In the genomic region with DNA sequence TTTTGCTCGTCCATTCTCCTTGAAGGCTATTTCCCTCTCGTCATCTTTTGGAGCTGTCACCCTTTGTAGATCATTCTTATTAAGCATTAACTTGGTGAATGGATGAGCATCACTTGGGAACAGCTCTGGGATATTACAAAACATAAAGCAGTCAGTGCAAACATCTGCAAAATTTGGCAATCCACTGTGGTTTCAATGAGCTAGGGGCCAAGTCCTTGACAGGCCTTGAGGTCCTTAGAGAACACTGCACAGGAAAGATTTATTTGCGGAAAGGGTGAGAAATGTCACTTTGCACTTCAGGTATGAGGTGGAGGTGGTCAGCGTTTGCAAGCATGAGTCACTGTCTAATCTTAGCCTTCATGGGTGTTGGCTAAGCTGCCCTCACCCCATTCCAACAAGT, we compare ENCODE assay signal across 17 cellular contexts.
A peak's percentile ranks its signal among the peaks of the same experiment; 100 is the strongest.
DNase-seq lines count a peak whose midpoint lies in the region; ATAC-seq and TF ChIP-seq lines count a peak whose summit lies in the region.
"Had no signal": no experiment of that assay in that cellular context is flagged by ENCODE, and none has a peak within 500 bp of the region (broad histone marks: within the 10 kb centered on the region; RNA-seq: fewer than 3 reads in every experiment).

No MANE protein-coding gene starts in this region.

- H3K27me3 Mint-ChIP-seq in activated CD4-positive, alpha-beta T cell treated with anti-CD3 and anti-CD28 coated beads, Interleukin-2, amount 10 ng/mL, durations not matched to agents 7 days and 5 days: no peaks in the 10 kb centered on the region

- DNase-seq in NK-92 treated with Interleukin-12 subunit alpha and Interleukin-12 subunit beta, amount 100 ng/mL, for 24 hours (lab: John Stamatoyannopoulos, UW): peak; percentile 50
- DNase-seq in NK-92 (lab: John Stamatoyannopoulos, UW; ENCODE audit: unreplicated experiment): no peak
- peak; percentile 70 for DNase-seq in adipocyte (ENCODE audit: low read depth)
- DNase-seq in left ventricle myocardium superior: no peak
- DNase-seq in upper lobe of right lung: no peak
- DNase-seq in activated CD4-positive, alpha-beta T cell treated with anti-CD3 and anti-CD28 coated beads, Interleukin-2, amount 10 ng/mL, durations not matched to agents 7 days and 5 days: no peak
- DNase-seq in NCI-H1092 (lab: John Stamatoyannopoulos, UW): no peak
- DNase-seq in NCI-H2107 treated with DMSO at 0.1 percent for 48 hours (lab: John Stamatoyannopoulos, UW; ENCODE audit: unreplicated experiment): no peak
- DNase-seq: activated CD4-positive, alpha-beta T cell treated with anti-CD3 and anti-CD28 coated beads for 36 hours; activated CD8-positive, alpha-beta memory T cell treated with anti-CD3 and anti-CD28 coated beads, Interleukin-2, amount 50 U/mL, for 48 hours; activated naive CD4-positive, alpha-beta T cell treated with Interleukin-2 at 50 U/mL for 16 hours; CD4-positive, alpha-beta T cell; foreskin keratinocyte; SIG-M5; T1000 had no signal

- H3K4me1 Mint-ChIP-seq in activated CD4-positive, alpha-beta T cell treated with anti-CD3 and anti-CD28 coated beads, Interleukin-2, amount 10 ng/mL, durations not matched to agents 7 days and 5 days: peaks cover 7% of the 10 kb centered on the region
- H3K4me1 Mint-ChIP-seq: activated CD4-positive, alpha-beta T cell treated with anti-CD3 and anti-CD28 coated beads for 36 hours had no signal

- H3K9me3 ChIP-seq in adipocyte (ENCODE audit: control insufficient read depth, low read length): no peaks in the 10 kb centered on the region
- no peaks in the 10 kb centered on the region for H3K9me3 ChIP-seq in upper lobe of right lung
- H3K9me3 ChIP-seq: HAP-1 had no signal

- ATAC-seq in left ventricle myocardium superior (peak; percentile 72), upper lobe of right lung (peak; percentile 86)
- ATAC-seq: activated CD4-positive, alpha-beta T cell treated with anti-CD3 and anti-CD28 coated beads for 36 hours; foreskin keratinocyte had no signal

- H3K27ac Mint-ChIP-seq in activated CD4-positive, alpha-beta T cell treated with anti-CD3 and anti-CD28 coated beads, Interleukin-2, amount 10 ng/mL, durations not matched to agents 7 days and 5 days: no peak overlapping the region
- H3K27ac Mint-ChIP-seq: activated CD4-positive, alpha-beta T cell treated with anti-CD3 and anti-CD28 coated beads for 36 hours; CD4-positive, alpha-beta T cell had no signal

- CTCF ChIA-PET in activated CD4-positive, alpha-beta T cell treated with anti-CD3 and anti-CD28 coated beads, Interleukin-2, amount 10 ng/mL, durations not matched to agents 7 days and 5 days (lab: Charles Lee): no interaction called here

- H3K9me3 Mint-ChIP-seq in activated CD4-positive, alpha-beta T cell treated with anti-CD3 and anti-CD28 coated beads, Interleukin-2, amount 10 ng/mL, durations not matched to agents 7 days and 5 days: no peaks in the 10 kb centered on the region
- H3K9me3 Mint-ChIP-seq: CD4-positive, alpha-beta T cell; mesothelial cell of epicardium had no signal

- H3K4me3 ChIP-seq in adipocyte (ENCODE audit: low read length) (no peak overlapping the region), upper lobe of right lung (no peak overlapping the region)
- H3K4me3 ChIP-seq: HAP-1 had no signal

- H3K36me3 Mint-ChIP-seq in activated CD4-positive, alpha-beta T cell treated with anti-CD3 and anti-CD28 coated beads, Interleukin-2, amount 10 ng/mL, durations not matched to agents 7 days and 5 days (ENCODE audit: low read depth): no peaks in the 10 kb centered on the region
- H3K36me3 Mint-ChIP-seq: mesothelial cell of epicardium had no signal

- POLR2A ChIA-PET in activated CD4-positive, alpha-beta T cell treated with anti-CD3 and anti-CD28 coated beads, Interleukin-2, amount 10 ng/mL, durations not matched to agents 7 days and 5 days (lab: Charles Lee): no interaction called here

- no peak overlapping the region for H3K4me3 Mint-ChIP-seq in activated CD4-positive, alpha-beta T cell treated with anti-CD3 and anti-CD28 coated beads, Interleukin-2, amount 10 ng/mL, durations not matched to agents 7 days and 5 days
- H3K4me3 Mint-ChIP-seq: activated CD4-positive, alpha-beta T cell treated with anti-CD3 and anti-CD28 coated beads for 36 hours; CD4-positive, alpha-beta T cell; mesothelial cell of epicardium had no signal

- no peaks in the 10 kb centered on the region for H3K36me3 ChIP-seq in adipocyte (ENCODE audit: control insufficient read depth, insufficient read depth, low read length, severe bottlenecking)
- H3K36me3 ChIP-seq in upper lobe of right lung: no peaks in the 10 kb centered on the region
- H3K36me3 ChIP-seq: HAP-1 had no signal

- no peak for TF ChIP-seq CTCF in upper lobe of right lung (IDR thresholded peaks at IDR 0.05)

- intact Hi-C loops in left ventricle myocardium superior (cut with micrococcal nuclease): no loop called here
- intact Hi-C loops in upper lobe of right lung (cut with DNase I): no loop called here

- H3K27me3 ChIP-seq in adipocyte (replicated peaks; ENCODE audit: control insufficient read depth, insufficient read depth, low read length) (no peaks in the 10 kb centered on the region), upper lobe of right lung (no peaks in the 10 kb centered on the region)

- H3K4me1 ChIP-seq in adipocyte (ENCODE audit: control insufficient read depth, insufficient read depth, low read length) (peaks cover 15% of the 10 kb centered on the region), upper lobe of right lung (no peaks in the 10 kb centered on the region)
- H3K4me1 ChIP-seq: foreskin keratinocyte had no signal

- no peak overlapping the region for H3K9ac ChIP-seq in adipocyte (ENCODE audit: low read length)

- no peak overlapping the region for H3K27ac ChIP-seq in upper lobe of right lung
- H3K27ac ChIP-seq: foreskin keratinocyte had no signal

Comparison
In these comparisons a context has a peak if more than half of its experiments do, and no peak if none do; other contexts are left out.
1. DNase-seq: peak in NK-92 treated with Interleukin-12 subunit alpha and Interleukin-12 subunit beta, amount 100 ng/mL, for 24 hours (single experiment) and adipocyte (single experiment); none in NK-92 (single experiment), left ventricle myocardium superior (single experiment), upper lobe of right lung (single experiment), activated CD4-positive, alpha-beta T cell treated with anti-CD3 and anti-CD28 coated beads, Interleukin-2, amount 10 ng/mL, durations not matched to agents 7 days and 5 days (single experiment), NCI-H1092 (single experiment) and NCI-H2107 treated with DMSO at 0.1 percent for 48 hours (single experiment).